In genomic region chrX:2828404-2829065, GRCh38 we compare ENCODE assay signal across 8 cellular contexts. TPM values are rescaled to one million over a fixed set of nuclear protein-coding genes. Genes with fewer than 3 reads are reported as not detected.
DNase-seq lines count a peak whose midpoint lies in the region; ATAC-seq and TF ChIP-seq lines count a peak whose summit lies in the region.

Gene GYG2, plus strand, starts transcription at chrX:2828930. Its CDS starts 1,259 bp downstream, at chrX:2830189.

- peak; percentile 85 for DNase-seq in ELF-1 (ENCODE audit: low read depth, low spot score)
- peak; percentile 18 for DNase-seq in T1000 (lab: John Stamatoyannopoulos, UW)
- DNase-seq in heart right ventricle, result no peak
- no peak for DNase-seq in prostate gland (ENCODE audit: low spot score)
- no peak for DNase-seq in DMS153 treated with DMSO at 0.1 percent for 48 hours (lab: John Stamatoyannopoulos, UW; ENCODE audit: unreplicated experiment)
- no peak for DNase-seq in adrenal gland
- DNase-seq in NCI-H2196 (lab: John Stamatoyannopoulos, UW; ENCODE audit: unreplicated experiment), result no peak

- ATAC-seq in heart right ventricle (peak in 3 of 8 donors; percentile 45 to 63 (median 46)), HG02973 (IDR thresholded peaks at IDR 0.05; ENCODE audit: unreplicated experiment) (no peak)

- 9 to 11% methylated on average over 36 to 59 of the region's 63 CpGs for WGBS in heart right ventricle, 2 donors
- WGBS in prostate gland, result 53% methylated on average over 16 of the region's 63 CpGs
- WGBS in adrenal gland, 4 donors, result 8 to 54% (median 19%) methylated on average over 13 to 62 of the region's 63 CpGs

- intact Hi-C loops in heart right ventricle (cut with DNase I), result loop anchor here in 2 of 10 donors (10.0 kb wide), 1 partner anchor 1184 kb away; no protein-coding TSS in a partner anchor
- intact Hi-C loops in prostate gland (cut with DNase I), result no loop called here
- intact Hi-C loops in adrenal gland (cut with DNase I), result loop anchor here in 1 of 2 donors (10.0 kb wide), 1 partner anchor 184 kb away; no protein-coding TSS in a partner anchor

- H3K27ac ChIP-seq in heart right ventricle, result no peak within 1 kb of the TSS
- no peak within 1 kb of the TSS for H3K27ac ChIP-seq in prostate gland
- no peak within 1 kb of the TSS for H3K27ac ChIP-seq in adrenal gland

- TF ChIP-seq CTCF in heart right ventricle (IDR thresholded peaks at IDR 0.05) (no peak), prostate gland (IDR thresholded peaks at IDR 0.05) (no peak), adrenal gland (IDR thresholded peaks at IDR 0.05) (no peak)

- H3K4me3 ChIP-seq in heart right ventricle (peak within 1 kb of the TSS in 9 of 10 donors; percentile 17 to 38 (median 28)), prostate gland (peak within 1 kb of the TSS; percentile 32 to 39), adrenal gland (peak within 1 kb of the TSS in 1 of 4 donors; percentile 49)

- H3K9me3 ChIP-seq in heart right ventricle (no peaks in the 10 kb centered on the region), prostate gland (no peaks in the 10 kb centered on the region), adrenal gland (replicated peaks in 1 of 3) (no peaks in the 10 kb centered on the region)

- peaks cover 0 to 55% (median 5%) of the 10 kb centered on the region in 7 donors for H3K27me3 ChIP-seq in heart right ventricle
- no peaks in the 10 kb centered on the region for H3K27me3 ChIP-seq in prostate gland (replicated peaks; ENCODE audit: insufficient read depth)
- peaks cover 16% of the 10 kb centered on the region for H3K27me3 ChIP-seq in adrenal gland

- H3K4me1 ChIP-seq in heart right ventricle (no peaks in the 10 kb centered on the region), prostate gland (replicated peaks) (no peaks in the 10 kb centered on the region), adrenal gland (replicated peaks in 1 of 2) (peaks cover 0 to 4% of the 10 kb centered on the region in 2 donors)

- no peak for TF ChIP-seq POLR2A in prostate gland (IDR thresholded peaks at IDR 0.05)
- no peak for TF ChIP-seq POLR2A in adrenal gland (IDR thresholded peaks at IDR 0.05)

- no peaks in the 10 kb centered on the region for H3K36me3 ChIP-seq in heart right ventricle
- H3K36me3 ChIP-seq in prostate gland, result no peaks in the 10 kb centered on the region
- H3K36me3 ChIP-seq in adrenal gland (replicated peaks in 1 of 2), result no peaks in the 10 kb centered on the region

RNA-seq across cellular contexts. Expression of gene GYG2, which starts in this region (rescaled TPM):
- total RNA-seq in heart right ventricle (1 to 10 TPM in 6 of 10 donors, under 1 TPM in 4; 0.32 to 6.8 (median 1.1) TPM), prostate gland (1 to 10 TPM; 4.6 to 5.2 TPM), adrenal gland (1 to 10 TPM in 6 of 8 donors, under 1 TPM in 2; 0.26 to 4.4 (median 2.3) TPM)
- polyA plus RNA-seq in heart right ventricle (1 to 10 TPM in 1 of 2 donors, under 1 TPM in 1; 0.73 to 1.3 TPM), adrenal gland (1 to 10 TPM; 1.4 to 9.7 (median 2.2) TPM)

Comparison
In these comparisons a context has a peak if more than half of its experiments do, and no peak if none do; other contexts are left out.
1. DNase-seq: peak in ELF-1 (single experiment) and T1000 (single experiment); none in heart right ventricle (0 of 2), prostate gland (single experiment), DMS153 treated with DMSO at 0.1 percent for 48 hours (single experiment), adrenal gland (0 of 7) and NCI-H2196 (single experiment).